Comparison of ENCODE assay signal across 25 cellular contexts in the genomic region with DNA sequence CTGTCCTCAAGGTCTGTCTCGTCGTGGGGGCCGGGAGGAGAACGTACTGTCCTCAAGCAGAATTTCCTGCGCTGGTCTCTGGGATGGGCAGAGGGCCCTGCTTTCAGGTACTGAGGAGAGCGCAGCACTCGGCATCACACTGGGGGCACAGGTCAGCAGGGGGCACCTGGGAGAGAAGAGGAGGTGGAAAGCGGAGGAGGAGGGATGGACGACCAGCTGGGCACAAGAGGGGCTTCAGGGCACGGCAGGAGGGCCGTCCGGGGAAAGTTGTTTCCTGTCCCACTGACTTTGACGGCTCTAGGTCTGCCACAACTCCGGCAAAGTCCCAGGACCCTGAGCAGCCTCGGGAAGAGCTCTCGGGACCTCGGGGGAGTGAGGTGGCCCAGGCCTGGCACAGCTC.
"Had no signal": no experiment of that assay in that cellular context is flagged by ENCODE, and none has a peak within 500 bp of the region (broad histone marks: within the 10 kb centered on the region; RNA-seq: fewer than 3 reads in every experiment).

No MANE protein-coding gene starts in this region.

- H3K27ac ChIP-seq: body of pancreas, colonic mucosa, heart left ventricle, WERI-Rb-1 had no signal

- H3K27me3 ChIP-seq: body of pancreas, colonic mucosa had no signal

- H3K9me3 Mint-ChIP-seq: activated B cell treated with CpG ODN at 0.5 μM for 24 hours; activated CD4-positive, alpha-beta memory T cell treated with anti-CD3 and anti-CD28 coated beads for 36 hours; activated CD4-positive, alpha-beta T cell treated with anti-CD3 and anti-CD28 coated beads, Interleukin-2, amount 10 ng/mL, durations not matched to agents 24 days and 14 days; activated naive CD4-positive, alpha-beta T cell treated with anti-CD3 and anti-CD28 coated beads, Interleukin-2, amount 10 ng/mL, durations not matched to agents 7 days and 5 days; activated T-cell treated with anti-CD3 and anti-CD28 coated beads, Interleukin-2, amount 50 U/mL, for 24 hours; activated T-cell treated with anti-CD3 and anti-CD28 coated beads, Interleukin-2, amount 50 U/mL, for 72 hours; T-helper 2 cell treated with Interferon-gamma antibody and Interleukin-4, amounts not matched to agents 5 μg/mL and 100 μg/mL, for 36 hours had no signal

- H3K36me3 Mint-ChIP-seq: activated CD4-positive, alpha-beta memory T cell treated with anti-CD3 and anti-CD28 coated beads for 36 hours; activated naive CD4-positive, alpha-beta T cell treated with anti-CD3 and anti-CD28 coated beads, Interleukin-2, amount 10 ng/mL, durations not matched to agents 7 days and 5 days had no signal

- H3K4me3 Mint-ChIP-seq: activated B cell treated with CpG ODN at 0.5 μM for 24 hours; activated CD4-positive, alpha-beta memory T cell treated with anti-CD3 and anti-CD28 coated beads for 36 hours; activated CD4-positive, alpha-beta T cell treated with anti-CD3 and anti-CD28 coated beads, Interleukin-2, amount 10 ng/mL, durations not matched to agents 24 days and 14 days; activated naive CD4-positive, alpha-beta T cell treated with anti-CD3 and anti-CD28 coated beads, Interleukin-2, amount 10 ng/mL, durations not matched to agents 7 days and 5 days; activated naive CD8-positive, alpha-beta T cell; activated T-cell treated with anti-CD3 and anti-CD28 coated beads, Interleukin-2, amount 50 U/mL, for 24 hours; activated T-cell treated with anti-CD3 and anti-CD28 coated beads, Interleukin-2, amount 50 U/mL, for 72 hours; T-helper 17 cell; T-helper 2 cell treated with Interferon-gamma antibody and Interleukin-4, amounts not matched to agents 5 μg/mL and 100 μg/mL, for 36 hours had no signal

- H3K27me3 Mint-ChIP-seq: activated B cell treated with CpG ODN at 0.5 μM for 24 hours; activated CD4-positive, alpha-beta memory T cell treated with anti-CD3 and anti-CD28 coated beads for 36 hours; activated CD4-positive, alpha-beta T cell treated with anti-CD3 and anti-CD28 coated beads, Interleukin-2, amount 10 ng/mL, durations not matched to agents 24 days and 14 days; activated naive CD8-positive, alpha-beta T cell; T-helper 17 cell had no signal

- ATAC-seq: activated CD4-positive, CD25-positive, alpha-beta regulatory T cell treated with anti-CD3 and anti-CD28 coated beads, Interleukin-2, amount 50 U/mL, for 24 hours; activated T-cell treated with anti-CD3 and anti-CD28 coated beads, Interleukin-2, amount 50 U/mL, for 72 hours; body of pancreas; esophagus mucosa; heart left ventricle; T-helper 17 cell had no signal

- DNase-seq: activated B cell treated with CpG ODN at 0.5 μM for 24 hours; activated CD4-positive, alpha-beta memory T cell treated with anti-CD3 and anti-CD28 coated beads for 36 hours; activated CD4-positive, alpha-beta T cell treated with anti-CD3 and anti-CD28 coated beads, Interleukin-2, amount 10 ng/mL, durations not matched to agents 24 days and 14 days; activated CD8-positive, alpha-beta memory T cell treated with anti-CD3 and anti-CD28 coated beads, Interleukin-2, amount 50 U/mL, for 48 hours; activated gamma-delta T cell; activated naive CD4-positive, alpha-beta T cell; activated naive CD4-positive, alpha-beta T cell treated with anti-CD3 and anti-CD28 coated beads, Interleukin-2, amount 10 ng/mL, durations not matched to agents 7 days and 5 days; activated T-cell treated with anti-CD3 and anti-CD28 coated beads for 4 hours; activated T-cell treated with anti-CD3 and anti-CD28 coated beads, Interleukin-2, amount 50 U/mL, for 24 hours; activated T-cell treated with anti-CD3 and anti-CD28 coated beads, Interleukin-2, amount 50 U/mL, for 72 hours; amygdala; body of pancreas; caudate nucleus; colonic mucosa; effector CD8-positive, alpha-beta T cell; foreskin fibroblast; T-helper 1 cell; T-helper 17 cell; T1000; WERI-Rb-1 had no signal

- H3K27ac Mint-ChIP-seq: activated B cell treated with CpG ODN at 0.5 μM for 24 hours; activated CD4-positive, alpha-beta memory T cell treated with anti-CD3 and anti-CD28 coated beads for 36 hours; activated CD4-positive, alpha-beta T cell treated with anti-CD3 and anti-CD28 coated beads, Interleukin-2, amount 10 ng/mL, durations not matched to agents 24 days and 14 days; activated naive CD4-positive, alpha-beta T cell treated with anti-CD3 and anti-CD28 coated beads, Interleukin-2, amount 10 ng/mL, durations not matched to agents 7 days and 5 days; activated naive CD8-positive, alpha-beta T cell; activated T-cell treated with anti-CD3 and anti-CD28 coated beads, Interleukin-2, amount 50 U/mL, for 24 hours; activated T-cell treated with anti-CD3 and anti-CD28 coated beads, Interleukin-2, amount 50 U/mL, for 72 hours; T-helper 2 cell treated with Interferon-gamma antibody and Interleukin-4, amounts not matched to agents 5 μg/mL and 100 μg/mL, for 36 hours had no signal

- H3K9me3 ChIP-seq: body of pancreas, colonic mucosa had no signal

- H3K36me3 ChIP-seq: colonic mucosa, heart left ventricle, WERI-Rb-1 had no signal

- H3K4me3 ChIP-seq: body of pancreas, colonic mucosa, heart left ventricle had no signal

- H3K4me1 ChIP-seq: body of pancreas, colonic mucosa had no signal
